Comparison of ENCODE assay signal across 7 cellular contexts in the genomic region with DNA sequence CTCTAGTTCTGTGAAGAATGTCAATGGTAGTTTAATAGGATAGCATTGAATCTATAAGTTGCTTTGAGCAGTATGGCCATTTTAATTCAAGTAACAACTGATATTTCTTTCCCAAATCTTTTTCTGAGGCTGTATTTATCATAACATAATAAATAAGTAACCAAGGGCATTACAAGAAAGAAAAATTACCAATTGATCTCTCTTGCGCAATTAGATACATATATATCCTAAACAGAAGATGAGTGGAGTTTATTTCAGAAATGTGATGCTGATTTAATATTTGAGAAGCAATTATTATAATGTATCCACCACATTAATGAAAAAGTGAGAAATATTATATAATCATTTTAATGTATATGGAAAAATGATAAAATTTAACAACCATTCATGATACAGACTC.
"Had no signal": no experiment of that assay in that cellular context is flagged by ENCODE, and none has a peak within 500 bp of the region (broad histone marks: within the 10 kb centered on the region; RNA-seq: fewer than 3 reads in every experiment).

No MANE protein-coding gene starts in this region.

- ATAC-seq: GM12878 had no signal

- DNase-seq: GDM1, GF-D8 had no signal

- H3K4me3 ChIP-seq: GM12878 had no signal

- FAIRE-seq: GM12878, GM12891, GM12892, GM18507, GM19239 had no signal
